ENCODE assay signal across 15 cellular contexts in genomic region chr7:3956949-3957348, GRCh38.
A peak's percentile ranks its signal among the peaks of the same experiment; 100 is the strongest.
DNase-seq lines count a peak whose midpoint lies in the region; ATAC-seq and TF ChIP-seq lines count a peak whose summit lies in the region.
"Had no signal": no experiment of that assay in that cellular context is flagged by ENCODE, and none has a peak within 500 bp of the region (broad histone marks: within the 10 kb centered on the region; RNA-seq: fewer than 3 reads in every experiment).

No MANE protein-coding gene starts in this region.

- peaks cover 0 to 2% of the 10 kb centered on the region in 2 donors for H3K9me3 Mint-ChIP-seq in activated T-cell treated with anti-CD3 and anti-CD28 coated beads, Interleukin-2, amount 50 U/mL, for 72 hours
- H3K9me3 Mint-ChIP-seq: type B pancreatic cell had no signal

- peaks cover 12% of the 10 kb centered on the region for H3K4me1 Mint-ChIP-seq in activated T-cell treated with anti-CD3 and anti-CD28 coated beads, Interleukin-2, amount 50 U/mL, for 72 hours (ENCODE audit: low read depth)

- H3K36me3 Mint-ChIP-seq in activated T-cell treated with anti-CD3 and anti-CD28 coated beads, Interleukin-2, amount 50 U/mL, for 72 hours (ENCODE audit: insufficient read depth in 2 of 2), result peaks cover 0 to 2% of the 10 kb centered on the region in 2 donors

- H3K27ac ChIP-seq in substantia nigra (ENCODE audit: low read depth, low read length, poor library complexity, severe bottlenecking), result no peak overlapping the region
- H3K27ac ChIP-seq: GM23248, prostate gland had no signal

- no peak for DNase-seq in AG08396 (ENCODE audit: low spot score)
- no peak for DNase-seq in substantia nigra (lab: John Stamatoyannopoulos, UW)
- DNase-seq in OCI-M2 (lab: John Stamatoyannopoulos, UW; ENCODE audit: unreplicated experiment), result no peak
- no peak for DNase-seq in activated T-cell treated with anti-CD3 and anti-CD28 coated beads, Interleukin-2, amount 50 U/mL, for 72 hours
- DNase-seq: activated B cell treated with CpG ODN at 0.5 μM for 24 hours; Calu3; cerebellar nuclear complex; GM23248; stimulated activated CD4-positive, alpha-beta T cell treated with anti-CD3 and anti-CD28 coated beads, Interleukin-15, amount 100 ng/mL, for 24 hours had no signal

- H3K27me3 Mint-ChIP-seq in activated T-cell treated with anti-CD3 and anti-CD28 coated beads, Interleukin-2, amount 50 U/mL, for 72 hours (ENCODE audit: low read depth), result no peaks in the 10 kb centered on the region
- H3K27me3 Mint-ChIP-seq: activated B cell treated with CpG ODN at 0.5 μM for 24 hours, type B pancreatic cell had no signal

- no peak overlapping the region for H3K27ac Mint-ChIP-seq in activated T-cell treated with anti-CD3 and anti-CD28 coated beads, Interleukin-2, amount 50 U/mL, for 72 hours
- H3K27ac Mint-ChIP-seq: type B pancreatic cell had no signal

- ATAC-seq in GM18505 (IDR thresholded peaks at IDR 0.05; ENCODE audit: unreplicated experiment) (peak; percentile 39), GM19455 (IDR thresholded peaks at IDR 0.05; ENCODE audit: unreplicated experiment) (peak; percentile 47), HG02763 (IDR thresholded peaks at IDR 0.05; ENCODE audit: unreplicated experiment) (peak; percentile 62), HG03439 (IDR thresholded peaks at IDR 0.05; ENCODE audit: unreplicated experiment) (peak; percentile 60)
- no peak for ATAC-seq in activated T-cell treated with anti-CD3 and anti-CD28 coated beads, Interleukin-2, amount 50 U/mL, for 72 hours (replicated peaks in 1 of 2)

- TF ChIP-seq POLR2A in GM18505 (IDR thresholded peaks at IDR 0.05; ENCODE audit: borderline replicate concordance, extremely low read depth, insufficient read depth, insufficient read length), result no peak

- H3K4me3 Mint-ChIP-seq in activated T-cell treated with anti-CD3 and anti-CD28 coated beads, Interleukin-2, amount 50 U/mL, for 72 hours, result no peak overlapping the region
- H3K4me3 Mint-ChIP-seq: type B pancreatic cell had no signal

Comparison
In these comparisons a context has a peak if more than half of its experiments do, and no peak if none do; other contexts are left out.
1. ATAC-seq: peak in GM18505 (single experiment), GM19455 (single experiment), HG02763 (single experiment) and HG03439 (single experiment); none in activated T-cell treated with anti-CD3 and anti-CD28 coated beads, Interleukin-2, amount 50 U/mL, for 72 hours (0 of 2).